1 cellular context compared by ENCODE assay signal in genomic region chr10:18583575-18584270, GRCh38.
TF ChIP-seq lines count a peak whose summit lies in the region.

No MANE protein-coding gene starts in this region.

TF ChIP-seq in WTC11, 78 proteins besides CTCF, POLR2A, EP300 and RAD21 (continued from another document):
- TF ChIP-seq ZNF281 (CRISPR knock-in tag; IDR thresholded peaks at IDR 0.05) (no peak), GABPB1 (CRISPR knock-in tag; IDR thresholded peaks at IDR 0.05) (no peak), IRF1 (CRISPR knock-in tag; IDR thresholded peaks at IDR 0.05) (no peak)
